Comparison of ENCODE assay signal across 30 cellular contexts in genomic region chr12:67669925-67670631, GRCh38. TPM values are rescaled to one million over a fixed set of nuclear protein-coding genes. Genes with fewer than 3 reads are reported as not detected.
DNase-seq lines count a peak whose midpoint lies in the region; ATAC-seq, FAIRE-seq and TF ChIP-seq lines count a peak whose summit lies in the region.
"Had no signal": no experiment of that assay in that cellular context is flagged by ENCODE, and none has a peak within 500 bp of the region (broad histone marks: within the 10 kb centered on the region; RNA-seq: fewer than 3 reads in every experiment).

No MANE protein-coding gene starts in this region.

- TF ChIP-seq RAD21 in K562 (CRISPR knock-in tag; conservative IDR thresholded peaks at IDR 0.05 in 1 of 2, IDR thresholded peaks at IDR 0.05 in 1 of 2), result no peak

- in situ Hi-C loops in K562 (cut with MboI), result no loop called here

- intact Hi-C loops in K562 (cut with micrococcal nuclease), result no loop called here

- H3K79me2 ChIP-seq in K562 (ENCODE audit: control insufficient read depth, insufficient read depth, low read length), result no peaks in the 10 kb centered on the region

- H3K27ac Mint-ChIP-seq in stimulated activated naive CD8-positive, alpha-beta T cell treated with anti-CD3 and anti-CD28 coated beads, Interleukin-15, Interleukin-2, amounts not matched to agents 100 ng/mL and 50 ng/mL, for 24 hours, result peak overlapping the region; percentile 90
- H3K27ac Mint-ChIP-seq: B cell, progenitor cell of endocrine pancreas had no signal

- DNase-seq in stimulated activated naive CD8-positive, alpha-beta T cell treated with anti-CD3 and anti-CD28 coated beads, Interleukin-15, Interleukin-2, amounts not matched to agents 100 U/mL and 50 U/mL, for 24 hours, result no peak
- DNase-seq in K562 (ENCODE audit: extremely low read depth in 1 of 4, low spot score in 3 of 4) (no peak), HCEC 1CT (no peak)
- no peak for DNase-seq in NK-92 treated with Interleukin-12 subunit alpha and Interleukin-12 subunit beta, amount 100 ng/mL, for 24 hours (lab: John Stamatoyannopoulos, UW)
- no peak for DNase-seq in activated effector memory CD4-positive, alpha-beta T cell treated with anti-CD3 and anti-CD28 coated beads, Interleukin-2, amount 50 U/mL, for 16 hours
- DNase-seq: 8988T; activated CD4-positive, alpha-beta T cell treated with anti-CD3 and anti-CD28 coated beads, Interleukin-2, amount 50 U/mL, for 1 hour; activated gamma-delta T cell; amniotic stem cell; left cardiac atrium; MV-4-11; NCI-H1694 treated with DMSO at 0.1 percent for 48 hours; NCI-H748 treated with DMSO at 0.1 percent for 48 hours; OCI-M1; SHP77 treated with DMSO at 0.1 percent for 48 hours; stimulated activated naive CD8-positive, alpha-beta T cell treated with anti-CD3 and anti-CD28 coated beads, Interleukin-15, amount 100 ng/mL, for 72 hours; T-helper 2 cell; transverse colon had no signal

- H3K9ac ChIP-seq in K562 (ENCODE audit: insufficient read depth in 1 of 2, low read depth in 2 of 2, low read length in 2 of 2), result no peak overlapping the region

- no TSS peak for BruUV-seq in K562 (replicated peaks; lab: Mats Ljungman, UMichigan)

- WGBS in K562 (ENCODE audit: insufficient coverage, low coverage, missing lambda C conversion rate), result 16% methylated on average over 4 of the region's 4 CpGs
- 77 to 89% methylated on average over 2 to 3 of the region's 4 CpGs for WGBS in mesodermal cell (ENCODE audit: insufficient coverage in 2 of 2), 2 experiments

- H2AFZ ChIP-seq in K562 (ENCODE audit: low read depth, low read length), result no peak overlapping the region

- no peak overlapping the region for H3K4me3 ChIP-seq in K562
- no peak overlapping the region for H3K4me3 ChIP-seq in mesodermal cell (ENCODE audit: extremely low read depth, insufficient read depth, low read length, poor library complexity, severe bottlenecking)
- H3K4me3 ChIP-seq: gastroesophageal sphincter, skin epidermis, transverse colon had no signal

- no peaks in the 10 kb centered on the region for H3K9me1 ChIP-seq in K562 (ENCODE audit: control insufficient read depth, insufficient read depth, low read length)

- H3K27me3 ChIP-seq in K562 (ENCODE audit: control insufficient read depth in 2 of 2, insufficient read depth in 2 of 2, low read length in 2 of 2), result no peaks in the 10 kb centered on the region; a peak in 1 of 5 replicates
- H3K27me3 ChIP-seq: gastroesophageal sphincter, transverse colon had no signal

- H3K27me3 Mint-ChIP-seq in stimulated activated naive CD8-positive, alpha-beta T cell treated with anti-CD3 and anti-CD28 coated beads, Interleukin-15, Interleukin-2, amounts not matched to agents 100 ng/mL and 50 ng/mL, for 24 hours, result no peaks in the 10 kb centered on the region
- H3K27me3 Mint-ChIP-seq: B cell; progenitor cell of endocrine pancreas; stimulated activated naive CD8-positive, alpha-beta T cell treated with anti-CD3 and anti-CD28 coated beads, Interleukin-15, amount 100 ng/mL, for 72 hours had no signal

- H3K9me3 ChIP-seq in K562 (replicated peaks; ENCODE audit: control insufficient read depth, insufficient read depth, low read depth, low read length), result no peaks in the 10 kb centered on the region
- H3K9me3 ChIP-seq in mesodermal cell (ENCODE audit: control insufficient read depth, low read length), result peaks cover 17% of the 10 kb centered on the region
- H3K9me3 ChIP-seq: gastroesophageal sphincter had no signal

- POLR2A ChIA-PET in K562 (lab: Yijun Ruan, JAX), result no interaction called here

- H3K27ac ChIP-seq in K562 (ENCODE audit: extremely low read depth, low read depth, low read length) (no peak overlapping the region), mesodermal cell (ENCODE audit: low read depth, low read length, severe bottlenecking) (peak overlapping the region; percentile 65)
- H3K27ac ChIP-seq: gastroesophageal sphincter, transverse colon, VCaP had no signal

- no peaks in the 10 kb centered on the region for H3K4me1 ChIP-seq in K562 (replicated peaks in 1 of 2; ENCODE audit: control insufficient read depth in 2 of 2, insufficient read depth in 2 of 2, low read length in 2 of 2)
- H3K4me1 ChIP-seq in mesodermal cell (ENCODE audit: control insufficient read depth, insufficient read depth, low read length, poor library complexity, severe bottlenecking), result peaks cover 14% of the 10 kb centered on the region

- H3K36me3 Mint-ChIP-seq in stimulated activated naive CD8-positive, alpha-beta T cell treated with anti-CD3 and anti-CD28 coated beads, Interleukin-15, Interleukin-2, amounts not matched to agents 100 ng/mL and 50 ng/mL, for 24 hours (ENCODE audit: low read depth), result peaks cover 44% of the 10 kb centered on the region

- no peak overlapping the region for H3K4me2 ChIP-seq in K562 (ENCODE audit: insufficient read depth, low read length)

- FAIRE-seq in K562 (lab: Jason Lieb, UNC), result no peak
- FAIRE-seq: bronchial epithelial cell, D721Med had no signal

- TF ChIP-seq EP300 in K562 (IDR thresholded peaks at IDR 0.05; ENCODE audit: low read length), result no peak

- no peak for TF ChIP-seq CTCF in K562 (IDR thresholded peaks at IDR 0.05 in 2 of 3, conservative IDR thresholded peaks at IDR 0.05 in 1 of 3; ENCODE audit: insufficient read depth in 2 of 3, low read depth in 1 of 3, low read length in 3 of 3)

- H3K9me3 Mint-ChIP-seq in stimulated activated naive CD8-positive, alpha-beta T cell treated with anti-CD3 and anti-CD28 coated beads, Interleukin-15, Interleukin-2, amounts not matched to agents 100 ng/mL and 50 ng/mL, for 24 hours, result peaks cover 29% of the 10 kb centered on the region

- no peak for ATAC-seq in stimulated activated naive CD8-positive, alpha-beta T cell treated with anti-CD3 and anti-CD28 coated beads, Interleukin-15, Interleukin-2, amounts not matched to agents 100 U/mL and 50 U/mL, for 24 hours
- no peak for ATAC-seq in K562
- ATAC-seq in GM21447 (IDR thresholded peaks at IDR 0.05; ENCODE audit: unreplicated experiment), result no peak
- ATAC-seq: gastroesophageal sphincter, left cardiac atrium had no signal

- peaks cover 37% of the 10 kb centered on the region for H3K4me1 Mint-ChIP-seq in stimulated activated naive CD8-positive, alpha-beta T cell treated with anti-CD3 and anti-CD28 coated beads, Interleukin-15, Interleukin-2, amounts not matched to agents 100 ng/mL and 50 ng/mL, for 24 hours (ENCODE audit: low read depth)

- H3K4me3 Mint-ChIP-seq in stimulated activated naive CD8-positive, alpha-beta T cell treated with anti-CD3 and anti-CD28 coated beads, Interleukin-15, Interleukin-2, amounts not matched to agents 100 ng/mL and 50 ng/mL, for 24 hours, result no peak overlapping the region
- H3K4me3 Mint-ChIP-seq: B cell, mesothelial cell of epicardium, neural crest cell had no signal

- H3K36me3 ChIP-seq in K562 (ENCODE audit: control insufficient read depth, insufficient read depth, low read length) (no peaks in the 10 kb centered on the region), mesodermal cell (ENCODE audit: control insufficient read depth, insufficient read depth, low read length) (peaks cover 3% of the 10 kb centered on the region)
- H3K36me3 ChIP-seq: gastroesophageal sphincter, transverse colon had no signal

- H4K20me1 ChIP-seq in K562 (replicated peaks; ENCODE audit: control insufficient read depth, insufficient read depth, low read length), result no peaks in the 10 kb centered on the region

- TF ChIP-seq POLR2A in K562 (conservative IDR thresholded peaks at IDR 0.05), result no peak

- CTCF ChIA-PET in K562 (lab: Yijun Ruan, JAX; ENCODE audit: low intra/inter-chr PET ratio), result no interaction called here

TF ChIP-seq in K562, 482 proteins besides CTCF, POLR2A, EP300 and RAD21:
- TF ChIP-seq BRD9 (IDR thresholded peaks at IDR 0.05; ENCODE audit: low read depth, partially characterized antibody) (no peak), ZNF79 (CRISPR knock-in tag; IDR thresholded peaks at IDR 0.05; ENCODE audit: low read depth) (peak; percentile 95), EGR1 (conservative IDR thresholded peaks at IDR 0.05) (no peak)
TF ChIP-seq in K562: peak in this region for 1.

RNA-seq across cellular contexts. Expression of gene DYRK2, which starts 21.5 kb away (rescaled TPM):
- 15.4 and 18.1 TPM in 2 replicates for total RNA-seq in K562 (2011; cell fraction: chromatin; rRNA removed; ENCODE audit: low replicate concordance)
- 7.0 and 8.2 TPM in 2 replicates for total RNA-seq in K562 (2011; cell fraction: nucleolus; rRNA removed)
- 12.1 and 19.5 TPM in 2 replicates for total RNA-seq in K562 (2011; cell fraction: nucleoplasm; rRNA removed)
- total RNA-seq in K562 (2014; rRNA removed) (8.9 and 9.3 TPM in 2 replicates), K562 (2014; rRNA removed; fragmentation: Illumina TruSeq; extraction: Trizol) (7.7 and 8.3 TPM in 2 replicates), K562 (2015; rRNA removed; fragmentation: Illumina TruSeq; extraction: Trizol) (7.6 and 8.4 TPM in 2 replicates), K562 (2021) (15.1 and 15.4 TPM in 2 replicates)
- polyA plus RNA-seq in K562 (2011; rRNA removed) (12.5 TPM in 2 replicates), K562 (2014; fragmentation: Illumina TruSeq; extraction: Trizol) (7.5 and 7.9 TPM in 2 replicates), K562 (2014; fragmentation: Nextera tagmentation; extraction: Ambion mirVana) (1 to 10 TPM; 1.7 to 1.8 TPM), K562 (2014; rRNA removed) (7.8 and 8.9 TPM in 2 replicates)
- polyA plus RNA-seq in K562 (2011; cell fraction: cytosol; rRNA removed), result 8.7 and 10.3 TPM in 2 replicates
- polyA plus RNA-seq in K562 (2011; cell fraction: nucleus; rRNA removed), result 11.8 and 13.0 TPM in 2 replicates
- 4.8 and 6.6 TPM in 2 replicates for polyA plus RNA-seq in K562 (2012)
- 30.0 and 36.5 TPM in 2 replicates for polyA minus RNA-seq in K562 (2011; rRNA and poly(A)+ RNA removed)
- polyA minus RNA-seq in K562 (2011; cell fraction: cytosol; rRNA and poly(A)+ RNA removed), result 11.6 and 14.4 TPM in 2 replicates
- 10.8 and 18.7 TPM in 2 replicates for polyA minus RNA-seq in K562 (2011; cell fraction: nucleus; rRNA and poly(A)+ RNA removed)
- 43.1 TPM for polyA plus RNA-seq in mesodermal cell (2013, experiment 1 of 2)
- polyA plus RNA-seq in mesodermal cell (2013, experiment 2 of 2), result 36.2 TPM
